Comparison of ENCODE assay signal across 1 cellular context in the genomic region with DNA sequence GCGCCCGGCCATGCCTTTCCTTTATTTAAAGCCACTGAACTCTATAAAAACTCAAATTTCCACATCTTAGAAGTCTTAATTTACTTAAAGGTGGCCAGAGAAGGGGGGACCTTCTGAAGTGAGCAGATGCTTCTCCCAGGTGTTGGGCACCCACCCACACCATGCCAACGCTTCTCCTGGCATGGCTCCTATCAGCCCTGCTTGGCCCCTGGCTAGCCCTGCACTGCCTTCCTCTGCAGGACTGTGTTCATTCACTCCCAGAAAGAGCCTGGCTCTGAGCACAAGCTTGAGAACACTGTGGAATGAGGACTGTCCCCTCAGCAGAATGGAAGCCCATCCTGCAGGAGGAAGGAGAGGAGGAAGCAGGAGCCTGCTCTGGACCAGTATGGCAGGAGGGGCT.
TF ChIP-seq lines count a peak whose summit lies in the region.

No MANE protein-coding gene starts in this region.

TF ChIP-seq in GM12878, 131 proteins besides CTCF, POLR2A, EP300 and RAD21:
- TF ChIP-seq CREM (IDR thresholded peaks at IDR 0.05; ENCODE audit: low read depth) = no peak
- no peak for TF ChIP-seq IRF4 (IDR thresholded peaks at IDR 0.05; ENCODE audit: low read depth, low read length)
- TF ChIP-seq ASH2L (IDR thresholded peaks at IDR 0.05; ENCODE audit: borderline replicate concordance, low read depth) = no peak
- TF ChIP-seq, protein P1, sequence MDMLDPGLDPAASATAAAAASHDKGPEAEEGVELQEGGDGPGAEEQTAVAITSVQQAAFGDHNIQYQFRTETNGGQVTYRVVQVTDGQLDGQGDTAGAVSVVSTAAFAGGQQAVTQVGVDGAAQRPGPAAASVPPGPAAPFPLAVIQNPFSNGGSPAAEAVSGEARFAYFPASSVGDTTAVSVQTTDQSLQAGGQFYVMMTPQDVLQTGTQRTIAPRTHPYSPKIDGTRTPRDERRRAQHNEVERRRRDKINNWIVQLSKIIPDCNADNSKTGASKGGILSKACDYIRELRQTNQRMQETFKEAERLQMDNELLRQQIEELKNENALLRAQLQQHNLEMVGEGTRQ (IDR thresholded peaks at IDR 0.05; ENCODE audit: borderline replicate concordance, low read depth, low read length) = no peak
